In the genomic region with DNA sequence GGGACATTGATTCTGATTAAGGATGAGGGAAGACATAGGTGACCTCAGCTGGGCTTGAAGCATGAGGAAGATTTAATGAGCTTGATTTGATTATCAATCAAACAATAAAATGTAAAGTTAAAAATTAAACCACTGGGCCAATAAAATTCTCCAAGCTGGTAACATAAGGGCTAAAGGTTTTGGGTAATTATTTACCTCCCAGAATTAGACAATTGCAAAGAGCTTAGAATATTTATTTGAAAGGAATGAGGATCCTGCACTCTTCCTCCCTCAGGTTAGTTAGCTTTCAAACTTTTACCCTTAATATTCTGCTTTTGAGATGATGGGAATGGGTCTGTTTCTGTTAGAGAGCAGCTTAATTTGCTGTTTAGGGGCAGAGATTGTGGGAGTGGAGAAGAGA, we compare ENCODE assay signal across 23 cellular contexts. TPM values are rescaled to one million over a fixed set of nuclear protein-coding genes. Genes with fewer than 3 reads are reported as not detected.
"Had no signal": no experiment of that assay in that cellular context is flagged by ENCODE, and none has a peak within 500 bp of the region (broad histone marks: within the 10 kb centered on the region; RNA-seq: fewer than 3 reads in every experiment).

A gene with protein sequence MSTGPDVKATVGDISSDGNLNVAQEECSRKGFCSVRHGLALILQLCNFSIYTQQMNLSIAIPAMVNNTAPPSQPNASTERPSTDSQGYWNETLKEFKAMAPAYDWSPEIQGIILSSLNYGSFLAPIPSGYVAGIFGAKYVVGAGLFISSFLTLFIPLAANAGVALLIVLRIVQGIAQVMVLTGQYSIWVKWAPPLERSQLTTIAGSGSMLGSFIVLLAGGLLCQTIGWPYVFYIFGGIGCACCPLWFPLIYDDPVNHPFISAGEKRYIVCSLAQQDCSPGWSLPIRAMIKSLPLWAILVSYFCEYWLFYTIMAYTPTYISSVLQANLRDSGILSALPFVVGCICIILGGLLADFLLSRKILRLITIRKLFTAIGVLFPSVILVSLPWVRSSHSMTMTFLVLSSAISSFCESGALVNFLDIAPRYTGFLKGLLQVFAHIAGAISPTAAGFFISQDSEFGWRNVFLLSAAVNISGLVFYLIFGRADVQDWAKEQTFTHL (plus strand): TSS at position 235 of the 400 bp plus-strand sequence. CDS start 7,221 bp downstream, outside the sequence.

- H3K9me3 ChIP-seq: gastrocnemius medialis, right atrium auricular region had no signal

- DNase-seq: activated CD4-positive, alpha-beta T cell treated with anti-CD3 and anti-CD28 coated beads for 48 hours; activated CD4-positive, CD25-positive, alpha-beta regulatory T cell; activated CD8-positive, alpha-beta T cell treated with anti-CD3 and anti-CD28 coated beads, Interleukin-2, amount 10 ng/mL, durations not matched to agents 7 days and 5 days; activated naive CD4-positive, alpha-beta T cell treated with anti-CD3 and anti-CD28 coated beads for 36 hours; activated T-cell treated with anti-CD3 and anti-CD28 coated beads, Interleukin-2, amount 50 U/mL, for 4 hours; brain microvascular endothelial cell; central memory CD4-positive, alpha-beta T cell; effector CD4-positive, alpha-beta T cell; gastrocnemius medialis; head of caudate nucleus; left ventricle myocardium superior; nephron progenitor cell; nucleus accumbens; posterior cingulate gyrus; stimulated activated CD4-positive, alpha-beta T cell treated with anti-CD3 and anti-CD28 coated beads, Interleukin-15, amount 100 ng/mL, for 24 hours; stimulated activated CD4-positive, alpha-beta T cell treated with anti-CD3 and anti-CD28 coated beads, Interleukin-2, amount 100 ng/mL, for 48 hours; trophoblast cell had no signal

- H3K27ac ChIP-seq: brain microvascular endothelial cell, coronary artery, gastrocnemius medialis, right atrium auricular region, SK-N-MC had no signal

- H3K4me1 ChIP-seq: gastrocnemius medialis, right atrium auricular region had no signal

- H3K4me3 ChIP-seq: coronary artery, gastrocnemius medialis, right atrium auricular region, SK-N-MC had no signal

- H3K36me3 ChIP-seq: brain microvascular endothelial cell, gastrocnemius medialis, right atrium auricular region had no signal

- H3K27me3 ChIP-seq: brain microvascular endothelial cell, gastrocnemius medialis, right atrium auricular region had no signal

RNA-seq across cellular contexts. Expression of the gene that starts here (rescaled TPM):
- total RNA-seq: activated CD8-positive, alpha-beta T cell treated with anti-CD3 and anti-CD28 coated beads, Interleukin-2, amount 10 ng/mL, durations not matched to agents 7 days and 5 days; activated naive CD4-positive, alpha-beta T cell treated with anti-CD3 and anti-CD28 coated beads for 36 hours; activated T-cell treated with anti-CD3 and anti-CD28 coated beads, Interleukin-2, amount 50 U/mL, for 4 hours; esophagus mucosa; kidney epithelial cell; left ventricle myocardium superior; right atrium auricular region; skeletal muscle tissue had no signal
